ENCODE assay signal across 16 cellular contexts in genomic region chr7:46603296-46603701, GRCh38.
DNase-seq lines count a peak whose midpoint lies in the region; ATAC-seq, FAIRE-seq and TF ChIP-seq lines count a peak whose summit lies in the region.
"Had no signal": no experiment of that assay in that cellular context is flagged by ENCODE, and none has a peak within 500 bp of the region (broad histone marks: within the 10 kb centered on the region; RNA-seq: fewer than 3 reads in every experiment).

No MANE protein-coding gene starts in this region.

- peak overlapping the region; percentile 93 to 96 (median 95) for H3K27ac Mint-ChIP-seq in nephron
- H3K27ac Mint-ChIP-seq: activated naive CD8-positive, alpha-beta T cell treated with anti-CD3 and anti-CD28 coated beads for 36 hours; immature natural killer cell; natural killer cell; T-cell had no signal

- H3K9me3 ChIP-seq in body of pancreas (no peaks in the 10 kb centered on the region), heart left ventricle (no peaks in the 10 kb centered on the region), tibial nerve (no peaks in the 10 kb centered on the region)
- H3K9me3 ChIP-seq: BE2C had no signal

- no peak overlapping the region for H3K4me3 Mint-ChIP-seq in nephron
- H3K4me3 Mint-ChIP-seq: activated naive CD8-positive, alpha-beta T cell treated with anti-CD3 and anti-CD28 coated beads for 36 hours; immature natural killer cell; natural killer cell; T-cell had no signal

- H3K4me1 Mint-ChIP-seq in nephron = peaks cover 39% of the 10 kb centered on the region
- H3K4me1 Mint-ChIP-seq: activated naive CD8-positive, alpha-beta T cell treated with anti-CD3 and anti-CD28 coated beads for 36 hours; immature natural killer cell; natural killer cell; T-cell had no signal

- H3K27me3 Mint-ChIP-seq in nephron (ENCODE audit: low read depth) = no peaks in the 10 kb centered on the region
- H3K27me3 Mint-ChIP-seq: activated naive CD8-positive, alpha-beta T cell treated with anti-CD3 and anti-CD28 coated beads for 36 hours; T-cell had no signal

- H3K27ac ChIP-seq in body of pancreas = peak overlapping the region in 2 of 4 donors; percentile 52 to 60
- peak overlapping the region; percentile 61 to 89 (median 82) for H3K27ac ChIP-seq in heart left ventricle
- H3K27ac ChIP-seq in tibial nerve = peak overlapping the region in 3 of 4 donors; percentile 51 to 83 (median 82)

- FAIRE-seq in RCC 7860 (lab: Jason Lieb, UNC) = no peak

- TF ChIP-seq CTCF in body of pancreas (IDR thresholded peaks at IDR 0.05) = no peak
- no peak for TF ChIP-seq CTCF in heart left ventricle (IDR thresholded peaks at IDR 0.05)
- no peak for TF ChIP-seq CTCF in nephron (IDR thresholded peaks at IDR 0.05; ENCODE audit: unreplicated experiment in 3 of 3)
- no peak for TF ChIP-seq CTCF in tibial nerve (IDR thresholded peaks at IDR 0.05)

- H3K4me3 ChIP-seq in body of pancreas (no peak overlapping the region), heart left ventricle (no peak overlapping the region), tibial nerve (no peak overlapping the region)
- H3K4me3 ChIP-seq: skin epidermis had no signal

- 68 to 88% methylated on average over 6 to 7 of the region's 7 CpGs for WGBS in body of pancreas, 2 donors
- 56 to 63% (median 60%) methylated on average over 7 of the region's 7 CpGs for WGBS in heart left ventricle, 4 donors
- WGBS in tibial nerve, 2 donors = 38 to 62% methylated on average over 4 to 7 of the region's 7 CpGs

- ATAC-seq in body of pancreas = peak; percentile 4
- ATAC-seq in heart left ventricle = peak; percentile 20 to 43 (median 38)
- ATAC-seq in HG03571 (IDR thresholded peaks at IDR 0.05; ENCODE audit: unreplicated experiment) = no peak
- ATAC-seq in GM19467 (IDR thresholded peaks at IDR 0.05; ENCODE audit: unreplicated experiment) = no peak
- ATAC-seq: natural killer cell, T-cell had no signal

- TF ChIP-seq EP300 in tibial nerve (IDR thresholded peaks at IDR 0.05) = no peak

- H3K4me1 ChIP-seq in body of pancreas (peaks cover 13% of the 10 kb centered on the region), heart left ventricle (peaks cover 3 to 38% (median 24%) of the 10 kb centered on the region in 12 donors), tibial nerve (peaks cover 0 to 25% (median 4%) of the 10 kb centered on the region in 4 donors)

- H3K36me3 ChIP-seq in body of pancreas (replicated peaks in 1 of 2; ENCODE audit: insufficient read depth in 1 of 2, low read depth in 2 of 2) = no peaks in the 10 kb centered on the region
- no peaks in the 10 kb centered on the region for H3K36me3 ChIP-seq in heart left ventricle
- H3K36me3 ChIP-seq in tibial nerve = no peaks in the 10 kb centered on the region
- H3K36me3 ChIP-seq: BE2C had no signal

- H3K9me3 Mint-ChIP-seq in nephron = no peaks in the 10 kb centered on the region
- H3K9me3 Mint-ChIP-seq: activated naive CD8-positive, alpha-beta T cell treated with anti-CD3 and anti-CD28 coated beads for 36 hours had no signal

- H3K27me3 ChIP-seq in body of pancreas (no peaks in the 10 kb centered on the region), heart left ventricle (no peaks in the 10 kb centered on the region), tibial nerve (no peaks in the 10 kb centered on the region)
- H3K27me3 ChIP-seq: BE2C had no signal

- TF ChIP-seq POLR2A in body of pancreas (IDR thresholded peaks at IDR 0.05) = no peak
- TF ChIP-seq POLR2A in heart left ventricle (IDR thresholded peaks at IDR 0.05) = no peak
- no peak for TF ChIP-seq POLR2A in tibial nerve (IDR thresholded peaks at IDR 0.05)

- H3K36me3 Mint-ChIP-seq in nephron (ENCODE audit: low read depth) = no peaks in the 10 kb centered on the region
- H3K36me3 Mint-ChIP-seq: activated naive CD8-positive, alpha-beta T cell treated with anti-CD3 and anti-CD28 coated beads for 36 hours; immature natural killer cell; natural killer cell; T-cell had no signal

- DNase-seq in body of pancreas (peak in 2 of 4 donors; percentile 14 to 16), heart left ventricle (peak in 3 of 5 donors; percentile 18 to 40 (median 35)), tibial nerve (ENCODE audit: low spot score in 2 of 2) (peak; percentile 21 to 60), RCC 7860 (ENCODE audit: low spot score) (no peak), NCI-H345 (lab: John Stamatoyannopoulos, UW) (no peak)
- DNase-seq: activated CD4-positive, CD25-positive, alpha-beta regulatory T cell treated with anti-CD3 and anti-CD28 coated beads, Interleukin-2, amount 50 U/mL, for 72 hours; activated naive CD8-positive, alpha-beta T cell treated with anti-CD3 and anti-CD28 coated beads for 36 hours; immature natural killer cell; natural killer cell; NCI-H526 treated with DMSO at 0.1 percent for 48 hours; T-cell had no signal

- intact Hi-C loops in body of pancreas (cut with DNase I) (no loop called here), heart left ventricle (cut with DNase I) (loop anchor here in 5 of 10 donors (5.0 to 10.0 kb wide), 10 partner anchors 149 to 678 kb away; partner anchors contain the start of gene IGFBP3 (in 1 of the 5))

Comparison
In these comparisons a context has a peak if more than half of its experiments do, and no peak if none do; other contexts are left out.
1. ATAC-seq: peak in body of pancreas (single experiment) and heart left ventricle (4 of 4); none in HG03571 (single experiment) and GM19467 (single experiment).
2. DNase-seq: peak in heart left ventricle (3 of 5) and tibial nerve (2 of 2); none in RCC 7860 (single experiment) and NCI-H345 (single experiment).